25 cellular contexts compared by ENCODE assay signal in genomic region chr4:72318771-72319170, GRCh38.
DNase-seq lines count a peak whose midpoint lies in the region; ATAC-seq and TF ChIP-seq lines count a peak whose summit lies in the region.
"Had no signal": no experiment of that assay in that cellular context is flagged by ENCODE, and none has a peak within 500 bp of the region (broad histone marks: within the 10 kb centered on the region; RNA-seq: fewer than 3 reads in every experiment).

No MANE protein-coding gene starts in this region.

- H3K36me3 ChIP-seq in GM23248 (ENCODE audit: low read depth): no peaks in the 10 kb centered on the region
- H3K36me3 ChIP-seq in adipocyte (ENCODE audit: control insufficient read depth, insufficient read depth, low read length, severe bottlenecking): no peaks in the 10 kb centered on the region
- no peaks in the 10 kb centered on the region for H3K36me3 ChIP-seq in GM23338 (ENCODE audit: insufficient read depth)
- H3K36me3 ChIP-seq: esophagus muscularis mucosa, SJSA1, thyroid gland had no signal

- H3F3A ChIP-seq in GM23248 (ENCODE audit: insufficient read depth) (peaks cover 28% of the 10 kb centered on the region), GM23338 (replicated peaks; ENCODE audit: low read depth) (no peaks in the 10 kb centered on the region)

- H3K9me3 ChIP-seq in GM23248 (ENCODE audit: low read depth) (no peaks in the 10 kb centered on the region), adipocyte (ENCODE audit: control insufficient read depth, low read length) (no peaks in the 10 kb centered on the region)
- H3K9me3 ChIP-seq: esophagus muscularis mucosa, SJSA1, thyroid gland had no signal

- H2AFZ ChIP-seq in GM23248: no peak overlapping the region
- H2AFZ ChIP-seq in GM23338: no peak overlapping the region

- H3K9me2 ChIP-seq in GM23248 (ENCODE audit: insufficient read depth) (no peaks in the 10 kb centered on the region), GM23338 (ENCODE audit: insufficient read depth) (no peaks in the 10 kb centered on the region)

- ATAC-seq in GM19035 (IDR thresholded peaks at IDR 0.05; ENCODE audit: unreplicated experiment) (no peak), GM23338 (no peak), GM18867 (IDR thresholded peaks at IDR 0.05; ENCODE audit: unreplicated experiment) (no peak)
- ATAC-seq: right cardiac atrium had no signal

- no peak overlapping the region for H3K4me3 Mint-ChIP-seq in GM23338

- WGBS in GM23248 (ENCODE audit: low coverage in 1 of 2, low lambda C conversion rate in 2 of 2, missing lambda C conversion rate in 2 of 2), 2 experiments: 29 to 32% methylated on average over 3 of the region's 3 CpGs

- H3K4me3 ChIP-seq in GM23248: no peak overlapping the region
- no peak overlapping the region for H3K4me3 ChIP-seq in adipocyte (ENCODE audit: low read length)
- H3K4me3 ChIP-seq in GM23338: no peak overlapping the region
- H3K4me3 ChIP-seq: esophagus muscularis mucosa, SJSA1, thyroid gland had no signal

- peaks cover 9% of the 10 kb centered on the region; the same call in 2 of the 3 replicates for H3K4me1 Mint-ChIP-seq in GM23338

- H3K4me2 ChIP-seq in GM23248 (ENCODE audit: unreplicated experiment): peak overlapping the region; percentile 65
- no peak overlapping the region for H3K4me2 ChIP-seq in GM23338
- H3K4me2 ChIP-seq: KMS-11 had no signal

- DNase-seq in GM23248 (peak; percentile 72), adipocyte (ENCODE audit: low read depth) (peak; percentile 30), fibroblast of peridontal ligament (ENCODE audit: extremely low read depth) (peak; percentile 61), GM23338 (ENCODE audit: low spot score) (no peak), C1 segment of cervical spinal cord (lab: John Stamatoyannopoulos, UW) (no peak)
- DNase-seq: activated CD8-positive, alpha-beta memory T cell treated with anti-CD3 and anti-CD28 coated beads for 24 hours; activated naive CD4-positive, alpha-beta T cell treated with Interleukin-2 at 50 U/mL for 16 hours; activated T-cell treated with anti-CD3 and anti-CD28 coated beads, Interleukin-2, amount 50 U/mL, for 48 hours; cerebellar nuclear complex; COR-L47; DND-41; effector CD4-positive, alpha-beta T cell; glutamatergic neuron; naive thymus-derived CD8-positive, alpha-beta T cell; NCI-H1930; NCI-H226; right cardiac atrium; stimulated activated CD4-positive, alpha-beta T cell treated with anti-CD3 and anti-CD28 coated beads, Interleukin-4, amount 100 ng/mL, for 24 hours; stimulated activated naive CD8-positive, alpha-beta T cell treated with anti-CD3 and anti-CD28 coated beads, Interleukin-15, Interleukin-2, amounts not matched to agents 100 U/mL and 50 U/mL, for 24 hours had no signal

- H3K4me1 ChIP-seq in GM23248 (ENCODE audit: insufficient read depth): peaks cover 44% of the 10 kb centered on the region
- peaks cover 43% of the 10 kb centered on the region for H3K4me1 ChIP-seq in adipocyte (ENCODE audit: control insufficient read depth, insufficient read depth, low read length)
- H3K4me1 ChIP-seq in GM23338 (ENCODE audit: insufficient read depth): peaks cover 7% of the 10 kb centered on the region; the same call in 1 of the 2 replicates
- H3K4me1 ChIP-seq: SJSA1 had no signal

- H3K27me3 Mint-ChIP-seq in GM23338 (ENCODE audit: insufficient read depth, low read depth, poor library complexity): no peaks in the 10 kb centered on the region

- H3K9me3 Mint-ChIP-seq in GM23338: no peaks in the 10 kb centered on the region
- H3K9me3 Mint-ChIP-seq: naive thymus-derived CD8-positive, alpha-beta T cell had no signal

- no peak for TF ChIP-seq CTCF in GM23338 (conservative IDR thresholded peaks at IDR 0.05; ENCODE audit: low read depth in 2 of 2)

- no peaks in the 10 kb centered on the region for H3K36me3 Mint-ChIP-seq in GM23338 (ENCODE audit: low read depth)
- H3K36me3 Mint-ChIP-seq: naive thymus-derived CD8-positive, alpha-beta T cell had no signal

- H3K9ac ChIP-seq in GM23248 (no peak overlapping the region), adipocyte (ENCODE audit: low read length) (no peak overlapping the region)
- H3K9ac ChIP-seq: KMS-11 had no signal

- no peaks in the 10 kb centered on the region for H4K20me1 ChIP-seq in GM23248 (ENCODE audit: insufficient read depth)
- H4K20me1 ChIP-seq in GM23338 (replicated peaks; ENCODE audit: insufficient read depth): no peaks in the 10 kb centered on the region

- H3K27me3 ChIP-seq in GM23248 (replicated peaks; ENCODE audit: insufficient read depth): no peaks in the 10 kb centered on the region
- H3K27me3 ChIP-seq in adipocyte (replicated peaks; ENCODE audit: control insufficient read depth, insufficient read depth, low read length): no peaks in the 10 kb centered on the region
- no peaks in the 10 kb centered on the region for H3K27me3 ChIP-seq in GM23338 (ENCODE audit: insufficient read depth)
- H3K27me3 ChIP-seq: esophagus muscularis mucosa, SJSA1, thyroid gland had no signal

- in situ Hi-C loops in GM23248 (cut with MboI): loop anchor here (10.0 to 25.0 kb wide), 2 partner anchors 146 to 694 kb away; no protein-coding TSS in a partner anchor

- no peak overlapping the region for H3K27ac Mint-ChIP-seq in GM23338
- H3K27ac Mint-ChIP-seq: naive thymus-derived CD8-positive, alpha-beta T cell had no signal

- peak overlapping the region; percentile 55 for H3K27ac ChIP-seq in GM23248
- no peak overlapping the region for H3K27ac ChIP-seq in GM23338 (ENCODE audit: low read depth)
- H3K27ac ChIP-seq: esophagus muscularis mucosa, KMS-11, SJSA1, thyroid gland had no signal

- H3K79me2 ChIP-seq in GM23248 (ENCODE audit: insufficient read depth): no peaks in the 10 kb centered on the region
- H3K79me2 ChIP-seq in GM23338 (replicated peaks; ENCODE audit: insufficient read depth): no peaks in the 10 kb centered on the region

TF ChIP-seq in GM23338, 12 proteins besides CTCF, POLR2A, EP300 and RAD21:
- TF ChIP-seq NANOG (IDR thresholded peaks at IDR 0.05; ENCODE audit: borderline replicate concordance) (no peak), ZNF462 (CRISPR knock-in tag; IDR thresholded peaks at IDR 0.05) (no peak), POLR2AphosphoS5 (IDR thresholded peaks at IDR 0.05; ENCODE audit: low read depth) (no peak)

Comparison
In these comparisons a context has a peak if more than half of its experiments do, and no peak if none do; other contexts are left out.
1. DNase-seq: peak in GM23248 (single experiment), adipocyte (single experiment) and fibroblast of peridontal ligament (single experiment); none in GM23338 (single experiment) and C1 segment of cervical spinal cord (0 of 14).